ENCODE assay signal across 13 cellular contexts in the genomic region with DNA sequence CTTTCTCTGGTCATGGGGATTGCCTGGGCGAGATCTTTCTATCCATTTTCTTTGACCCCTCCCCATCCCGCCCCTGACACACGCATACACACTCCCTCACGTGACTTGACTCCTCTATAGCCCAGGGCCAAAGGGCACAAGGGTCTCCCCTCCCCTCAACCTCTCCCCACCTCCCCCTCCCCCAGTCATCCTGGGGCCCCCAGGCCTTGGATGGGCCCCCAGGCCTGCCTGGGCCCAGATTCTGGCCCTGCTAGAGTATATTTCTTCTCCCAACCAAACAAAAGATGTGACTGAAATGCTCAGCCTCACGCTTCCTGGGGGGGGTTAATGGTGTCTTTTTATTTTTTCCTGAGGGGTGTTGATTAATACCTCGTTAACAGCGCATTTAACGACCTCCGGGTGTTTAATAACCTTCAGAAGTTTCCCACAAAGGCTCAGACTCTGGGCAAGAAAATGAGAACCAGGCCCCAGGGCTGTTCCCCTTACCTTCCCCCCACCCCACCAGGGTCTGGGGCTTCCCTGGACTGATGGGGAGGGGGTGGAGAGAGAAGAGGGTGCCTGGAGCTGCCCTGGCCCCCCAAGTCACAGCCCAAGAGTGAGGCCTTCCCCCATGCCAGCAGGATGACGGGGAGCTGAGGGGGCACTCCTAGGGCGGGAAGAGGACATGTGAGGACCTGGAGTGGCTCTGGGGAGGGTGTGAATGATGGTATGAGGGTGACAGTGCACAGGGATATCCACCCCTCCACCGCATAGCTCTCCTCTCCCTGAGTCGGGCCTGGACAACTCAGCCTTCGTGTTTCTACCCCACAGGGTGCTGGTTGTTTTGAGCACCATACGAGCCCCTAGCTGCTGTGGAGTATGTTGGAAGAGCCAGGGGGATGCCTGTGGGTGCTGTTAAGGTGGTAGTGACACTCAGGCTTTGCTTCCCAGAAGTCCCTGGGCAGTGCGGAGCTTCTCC. TPM values are rescaled to one million over a fixed set of nuclear protein-coding genes. Genes with fewer than 3 reads are reported as not detected.
DNase-seq lines count a peak whose midpoint lies in the region; ATAC-seq, FAIRE-seq and TF ChIP-seq lines count a peak whose summit lies in the region.
"Had no signal": no experiment of that assay in that cellular context is flagged by ENCODE, and none has a peak within 500 bp of the region (broad histone marks: within the 10 kb centered on the region; RNA-seq: fewer than 3 reads in every experiment).

No MANE protein-coding gene starts in this region.

- H3K9me3 ChIP-seq in adrenal gland (replicated peaks in 1 of 3) (no peaks in the 10 kb centered on the region), iPS-15b (ENCODE audit: control insufficient read depth, insufficient read depth, low read length) (no peaks in the 10 kb centered on the region)

- H3K27ac ChIP-seq in adrenal gland, result peak overlapping the region in 4 of 5 donors; percentile 58 to 96 (median 77)

- no peak for ATAC-seq in GM18520 (IDR thresholded peaks at IDR 0.05; ENCODE audit: unreplicated experiment)
- ATAC-seq: stimulated activated naive B cell treated with anti-CD40 and anti-IgM and Interleukin-4, amounts not matched to agents 10 μg/mL and 1 μg/mL and 100 μg/mL, for 72 hours had no signal

- H3K9ac ChIP-seq in iPS-15b (ENCODE audit: low read depth, low read length), result no peak overlapping the region

- 68 to 80% (median 71%) methylated on average over 11 to 16 of the region's 16 CpGs for WGBS in adrenal gland, 4 donors

- peak overlapping the region; percentile 93 for H3K4me3 Mint-ChIP-seq in progenitor cell of endocrine pancreas (ENCODE audit: low read depth)
- H3K4me3 Mint-ChIP-seq in activated T-cell treated with anti-CD3 and anti-CD28 coated beads, Interleukin-2, amount 50 U/mL, for 24 hours, result no peak overlapping the region
- H3K4me3 Mint-ChIP-seq: activated naive CD4-positive, alpha-beta T cell treated with anti-CD3 and anti-CD28 coated beads, Interleukin-2, amount 10 ng/mL, durations not matched to agents 7 days and 5 days; B cell; stimulated activated naive B cell treated with anti-CD40 and anti-IgM and Interleukin-4, amounts not matched to agents 10 μg/mL and 1 μg/mL and 100 μg/mL, for 72 hours had no signal

- peak overlapping the region; percentile 18 for H3K4me3 ChIP-seq in AG04449 (ENCODE audit: low read depth, low read length)
- peak overlapping the region in 1 of 4 donors; percentile 96 for H3K4me3 ChIP-seq in adrenal gland
- peak overlapping the region; percentile 84 for H3K4me3 ChIP-seq in iPS-15b (ENCODE audit: low read depth, low read length)

- no peak for FAIRE-seq in GM19239 (lab: Jason Lieb, UNC)

- no peaks in the 10 kb centered on the region for H3K9me3 Mint-ChIP-seq in progenitor cell of endocrine pancreas (ENCODE audit: low read depth)
- H3K9me3 Mint-ChIP-seq in activated T-cell treated with anti-CD3 and anti-CD28 coated beads, Interleukin-2, amount 50 U/mL, for 24 hours, result no peaks in the 10 kb centered on the region
- H3K9me3 Mint-ChIP-seq: activated naive CD4-positive, alpha-beta T cell treated with anti-CD3 and anti-CD28 coated beads, Interleukin-2, amount 10 ng/mL, durations not matched to agents 7 days and 5 days; stimulated activated naive B cell treated with anti-CD40 and anti-IgM and Interleukin-4, amounts not matched to agents 10 μg/mL and 1 μg/mL and 100 μg/mL, for 72 hours had no signal

- H3K27me3 ChIP-seq in adrenal gland (no peaks in the 10 kb centered on the region), iPS-15b (ENCODE audit: control insufficient read depth, insufficient read depth, low read length) (peaks cover 11% of the 10 kb centered on the region)

- peaks cover 63% of the 10 kb centered on the region for H3K4me1 Mint-ChIP-seq in progenitor cell of endocrine pancreas (ENCODE audit: low read depth)
- H3K4me1 Mint-ChIP-seq in activated T-cell treated with anti-CD3 and anti-CD28 coated beads, Interleukin-2, amount 50 U/mL, for 24 hours (ENCODE audit: low read depth), result peaks cover 6% of the 10 kb centered on the region

- H3K36me3 Mint-ChIP-seq in progenitor cell of endocrine pancreas (ENCODE audit: insufficient read depth), result peaks cover 23% of the 10 kb centered on the region
- H3K36me3 Mint-ChIP-seq in activated T-cell treated with anti-CD3 and anti-CD28 coated beads, Interleukin-2, amount 50 U/mL, for 24 hours (ENCODE audit: low read depth), result no peaks in the 10 kb centered on the region
- H3K36me3 Mint-ChIP-seq: activated naive CD4-positive, alpha-beta T cell treated with anti-CD3 and anti-CD28 coated beads, Interleukin-2, amount 10 ng/mL, durations not matched to agents 7 days and 5 days; stimulated activated naive B cell treated with anti-CD40 and anti-IgM and Interleukin-4, amounts not matched to agents 10 μg/mL and 1 μg/mL and 100 μg/mL, for 72 hours had no signal

- peak overlapping the region; percentile 93 for H3K27ac Mint-ChIP-seq in progenitor cell of endocrine pancreas
- H3K27ac Mint-ChIP-seq in activated T-cell treated with anti-CD3 and anti-CD28 coated beads, Interleukin-2, amount 50 U/mL, for 24 hours, result no peak overlapping the region
- H3K27ac Mint-ChIP-seq: activated naive CD4-positive, alpha-beta T cell treated with anti-CD3 and anti-CD28 coated beads, Interleukin-2, amount 10 ng/mL, durations not matched to agents 7 days and 5 days; B cell; stimulated activated naive B cell treated with anti-CD40 and anti-IgM and Interleukin-4, amounts not matched to agents 10 μg/mL and 1 μg/mL and 100 μg/mL, for 72 hours had no signal

- POLR2A ChIA-PET in AG04449 (lab: Yijun Ruan, JAX), result no interaction called here

- H3K36me3 ChIP-seq in adrenal gland (replicated peaks in 1 of 2) (peaks cover 0 to 9% of the 10 kb centered on the region in 2 donors), iPS-15b (ENCODE audit: control insufficient read depth, insufficient read depth, low read length) (peaks cover 32% of the 10 kb centered on the region)

- no peak for TF ChIP-seq CTCF in AG04449 (IDR thresholded peaks at IDR 0.05; ENCODE audit: insufficient read depth, low read length, missing control alignments)
- TF ChIP-seq CTCF in adrenal gland (IDR thresholded peaks at IDR 0.05), result no peak
- no peak for TF ChIP-seq CTCF in progenitor cell of endocrine pancreas (IDR thresholded peaks at IDR 0.05; ENCODE audit: unreplicated experiment)

- H3K27me3 Mint-ChIP-seq in progenitor cell of endocrine pancreas, result no peaks in the 10 kb centered on the region
- H3K27me3 Mint-ChIP-seq in activated T-cell treated with anti-CD3 and anti-CD28 coated beads, Interleukin-2, amount 50 U/mL, for 24 hours, result peaks cover 41% of the 10 kb centered on the region

- intact Hi-C loops in adrenal gland (cut with DNase I), result no loop called here

- CTCF ChIA-PET in AG04449 (lab: Yijun Ruan, JAX), result interaction anchor here (0.7 to 1.0 kb wide), 2 partner anchors 11 to 35 kb away, joined by 3 read pairs; no protein-coding TSS in a partner anchor

- H3K4me1 ChIP-seq in adrenal gland (replicated peaks in 1 of 2) (peaks cover 40 to 52% of the 10 kb centered on the region in 2 donors), iPS-15b (ENCODE audit: control insufficient read depth, insufficient read depth, low read length) (peaks cover 25% of the 10 kb centered on the region)

- no peak for DNase-seq in AG04449 (ENCODE audit: low read depth, low spot score)
- DNase-seq in adrenal gland, result no peak
- DNase-seq in progenitor cell of endocrine pancreas (ENCODE audit: low spot score, unreplicated experiment), result no peak
- DNase-seq in putamen (ENCODE audit: low spot score), result no peak
- no peak for DNase-seq in GM19239 (ENCODE audit: insufficient read length, low spot score)
- DNase-seq in activated T-cell treated with anti-CD3 and anti-CD28 coated beads, Interleukin-2, amount 50 U/mL, for 24 hours, result no peak
- DNase-seq: activated naive CD4-positive, alpha-beta T cell treated with anti-CD3 and anti-CD28 coated beads, Interleukin-2, amount 10 ng/mL, durations not matched to agents 7 days and 5 days; NCI-H1105; NCI-H748 treated with DMSO at 0.1 percent for 48 hours; stimulated activated naive B cell treated with anti-CD40 and anti-IgM and Interleukin-4, amounts not matched to agents 10 μg/mL and 1 μg/mL and 100 μg/mL, for 72 hours had no signal

- TF ChIP-seq POLR2A in adrenal gland (IDR thresholded peaks at IDR 0.05), result no peak

RNA-seq across cellular contexts. Expression of a gene that starts 3.6 kb away (rescaled TPM):
- total RNA-seq in adrenal gland, result 10 to 100 TPM; 29.7 to 74.7 (median 46.9) TPM
- polyA plus RNA-seq in adrenal gland, result 100 to 1,000 TPM in 1 of 3 donors, 10 to 100 TPM in 2; 47.5 to 170 (median 90.4) TPM
- 334 and 335 TPM in 2 replicates for total RNA-seq in progenitor cell of endocrine pancreas
